18 cellular contexts compared by ENCODE assay signal in the genomic region with DNA sequence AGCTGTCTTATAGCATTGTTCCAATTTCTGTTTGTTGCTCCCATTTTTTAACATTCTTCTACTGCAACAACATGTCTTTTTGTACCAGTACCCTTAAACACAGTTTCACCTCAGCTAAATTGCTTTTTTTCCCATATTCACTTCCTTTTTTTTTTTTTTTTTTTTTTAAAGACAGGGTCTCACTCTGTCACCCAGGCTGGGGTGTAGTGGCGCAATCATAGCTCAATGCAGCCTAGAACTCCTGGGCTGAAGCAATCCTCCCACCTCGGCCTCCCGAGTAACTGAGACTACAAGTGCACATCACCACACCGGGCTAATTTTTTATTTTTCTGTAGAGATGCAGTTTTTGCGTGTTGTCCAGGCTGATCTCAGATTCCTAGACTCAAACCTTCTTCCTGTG.
"Had no signal": no experiment of that assay in that cellular context is flagged by ENCODE, and none has a peak within 500 bp of the region (broad histone marks: within the 10 kb centered on the region; RNA-seq: fewer than 3 reads in every experiment).

No MANE protein-coding gene starts in this region.

- DNase-seq: effector CD8-positive, alpha-beta T cell; foreskin melanocyte; heart left ventricle; hippocampal formation; mesendoderm; naive B cell; nephron progenitor cell; psoas muscle; retina; spleen; stimulated activated CD4-positive, alpha-beta T cell treated with anti-CD3 and anti-CD28 coated beads, Interleukin-15, amount 100 ng/mL, for 24 hours; stimulated activated CD4-positive, alpha-beta T cell treated with anti-CD3 and anti-CD28 coated beads, Interleukin-1b, Interleukin-23, amount 100 ng/mL, for 48 hours; stimulated activated CD4-positive, alpha-beta T cell treated with anti-CD3 and anti-CD28 coated beads, Interleukin-4, amount 100 ng/mL, for 4 hours; stimulated activated naive CD4-positive, alpha-beta T cell; stomach; substantia nigra; transverse colon had no signal

- ATAC-seq: heart left ventricle, psoas muscle, sciatic nerve had no signal
